19 cellular contexts compared by ENCODE assay signal in the genomic region with DNA sequence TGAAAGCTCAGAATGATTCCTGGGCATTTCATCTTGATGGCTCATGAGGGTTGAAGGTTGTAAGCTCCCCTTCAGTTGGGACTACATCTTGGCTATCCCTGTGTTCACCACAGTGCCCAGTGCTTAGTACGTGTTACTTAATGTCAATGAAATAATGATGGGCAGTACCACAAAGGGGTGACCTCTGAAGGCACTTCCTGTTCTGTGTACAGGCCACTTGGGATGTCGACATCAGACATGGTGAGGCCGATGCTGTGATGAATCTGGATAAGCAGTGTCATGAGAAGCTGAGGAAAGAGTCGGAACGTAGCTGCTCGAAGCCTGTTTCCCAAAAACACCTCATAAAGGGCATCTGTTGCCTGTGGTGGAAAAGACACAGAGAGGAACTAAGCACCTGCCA. TPM values are rescaled to one million over a fixed set of nuclear protein-coding genes. Genes with fewer than 3 reads are reported as not detected.
DNase-seq lines count a peak whose midpoint lies in the region; ATAC-seq, FAIRE-seq and TF ChIP-seq lines count a peak whose summit lies in the region.
"Had no signal": no experiment of that assay in that cellular context is flagged by ENCODE, and none has a peak within 500 bp of the region (broad histone marks: within the 10 kb centered on the region; RNA-seq: fewer than 3 reads in every experiment).

No MANE protein-coding gene starts in this region.

- ATAC-seq in K562 (no peak), HG02678 (IDR thresholded peaks at IDR 0.05; ENCODE audit: unreplicated experiment) (no peak), HG02763 (IDR thresholded peaks at IDR 0.05; ENCODE audit: unreplicated experiment) (no peak)
- ATAC-seq: PC-3 had no signal

- H3K9me3 ChIP-seq in K562 (replicated peaks; ENCODE audit: control insufficient read depth, insufficient read depth, low read depth, low read length): no peaks in the 10 kb centered on the region
- no peaks in the 10 kb centered on the region for H3K9me3 ChIP-seq in neutrophil
- H3K9me3 ChIP-seq: BE2C had no signal

- no peaks in the 10 kb centered on the region for H3K79me2 ChIP-seq in K562 (ENCODE audit: control insufficient read depth, insufficient read depth, low read length)

- H3K36me3 ChIP-seq in K562 (ENCODE audit: control insufficient read depth, insufficient read depth, low read length) (no peaks in the 10 kb centered on the region), neutrophil (no peaks in the 10 kb centered on the region)
- H3K36me3 ChIP-seq: BE2C had no signal

- no peaks in the 10 kb centered on the region for H4K20me1 ChIP-seq in K562 (replicated peaks; ENCODE audit: control insufficient read depth, insufficient read depth, low read length)

- H3K4me3 ChIP-seq in HL-60 (replicated peaks; ENCODE audit: insufficient read depth, low read length): no peak overlapping the region
- H3K4me3 ChIP-seq in NB4 (ENCODE audit: low read depth, low read length): no peak overlapping the region
- H3K4me3 ChIP-seq in K562: no peak overlapping the region
- no peak overlapping the region for H3K4me3 ChIP-seq in neutrophil (ENCODE audit: low read depth in 1 of 2, low read length in 1 of 2)

- TF ChIP-seq EP300 in K562 (IDR thresholded peaks at IDR 0.05; ENCODE audit: low read length): no peak

- no peaks in the 10 kb centered on the region for H3K4me1 ChIP-seq in K562 (replicated peaks in 1 of 2; ENCODE audit: control insufficient read depth in 2 of 2, insufficient read depth in 2 of 2, low read length in 2 of 2)
- peaks cover 8 to 10% of the 10 kb centered on the region in 2 experiments for H3K4me1 ChIP-seq in neutrophil (ENCODE audit: control insufficient read depth in 1 of 2, insufficient read depth in 1 of 2, low read depth in 1 of 2, low read length in 1 of 2)
- H3K4me1 ChIP-seq: BE2C had no signal

- H3K27ac ChIP-seq in HL-60 (replicated peaks): no peak overlapping the region
- H3K27ac ChIP-seq in K562 (ENCODE audit: extremely low read depth, low read depth, low read length): no peak overlapping the region
- H3K27ac ChIP-seq in neutrophil: peak overlapping the region; percentile 69

- no peak overlapping the region for H3K9ac ChIP-seq in K562 (ENCODE audit: insufficient read depth in 1 of 2, low read depth in 2 of 2, low read length in 2 of 2)

- TF ChIP-seq RAD21 in K562 (CRISPR knock-in tag; conservative IDR thresholded peaks at IDR 0.05 in 1 of 2, IDR thresholded peaks at IDR 0.05 in 1 of 2): no peak

- H3K4me2 ChIP-seq in K562 (ENCODE audit: insufficient read depth, low read length): no peak overlapping the region

- CTCF ChIA-PET in K562 (lab: Yijun Ruan, JAX; ENCODE audit: low intra/inter-chr PET ratio): no interaction called here

- peak; percentile 32 for FAIRE-seq in K562 (lab: Jason Lieb, UNC)

- H3K27me3 ChIP-seq in HL-60 (ENCODE audit: insufficient read depth, poor library complexity, severe bottlenecking) (no peaks in the 10 kb centered on the region), K562 (ENCODE audit: control insufficient read depth in 2 of 2, insufficient read depth in 2 of 2, low read length in 2 of 2) (no peaks in the 10 kb centered on the region; a peak in 2 of 5 replicates), neutrophil (no peaks in the 10 kb centered on the region)
- H3K27me3 ChIP-seq: BE2C had no signal

- BruUV-seq in K562 (replicated peaks; lab: Mats Ljungman, UMichigan): no TSS peak

- 28% methylated on average over 6 of the region's 6 CpGs for WGBS in K562 (ENCODE audit: insufficient coverage, low coverage, missing lambda C conversion rate)

- TF ChIP-seq CTCF in HL-60 (IDR thresholded peaks at IDR 0.05; ENCODE audit: insufficient read depth, low read length) (no peak), NB4 (IDR thresholded peaks at IDR 0.05; ENCODE audit: low read depth, low read length) (no peak), K562 (IDR thresholded peaks at IDR 0.05 in 2 of 3, conservative IDR thresholded peaks at IDR 0.05 in 1 of 3; ENCODE audit: insufficient read depth in 2 of 3, low read depth in 1 of 3, low read length in 3 of 3) (no peak), neutrophil (IDR thresholded peaks at IDR 0.05) (no peak)

- H3K9me1 ChIP-seq in K562 (ENCODE audit: control insufficient read depth, insufficient read depth, low read length): no peaks in the 10 kb centered on the region

- peak overlapping the region; percentile 44; the same call in 1 of the 2 replicates for H2AFZ ChIP-seq in K562 (ENCODE audit: low read depth, low read length)

- DNase-seq in HL-60 (ENCODE audit: low read depth in 1 of 2, low spot score in 1 of 2) (peak; percentile 38 to 47), NB4 (ENCODE audit: low read depth) (peak; percentile 66), K562 (ENCODE audit: extremely low read depth in 1 of 4, low spot score in 3 of 4) (no peak), dedifferentiated amniotic fluid mesenchymal stem cell (ENCODE audit: extremely low spot score) (no peak), NCI-H1092 treated with DMSO at 0.1 percent for 48 hours (lab: John Stamatoyannopoulos, UW) (no peak)
- DNase-seq: ACHN; BE2C; CD8-positive, alpha-beta memory T cell; GOT3; HFFc6; NCI-H1105 treated with DMSO at 0.1 percent for 48 hours; NCI-H1930; NCI-H2171 treated with DMSO at 0.1 percent for 48 hours; NCI-H510A; PC-3; T-helper 1 cell had no signal

- TF ChIP-seq POLR2A in NB4 (IDR thresholded peaks at IDR 0.05; ENCODE audit: extremely low read depth, insufficient read length): no peak
- TF ChIP-seq POLR2A in K562 (conservative IDR thresholded peaks at IDR 0.05): no peak

- in situ Hi-C loops in K562 (cut with MboI): no loop called here

- POLR2A ChIA-PET in K562 (lab: Yijun Ruan, JAX): interaction anchor here (0.9 to 1.2 kb wide), 2 partner anchors 14 to 28 kb away, joined by 3 read pairs; no protein-coding TSS in a partner anchor

- intact Hi-C loops in K562 (cut with micrococcal nuclease): no loop called here

TF ChIP-seq in K562, 482 proteins besides CTCF, POLR2A, EP300 and RAD21 (continues in another document):
- TF ChIP-seq ZNF263 (CRISPR knock-in tag; IDR thresholded peaks at IDR 0.05; ENCODE audit: borderline replicate concordance) (no peak), PTBP1 (IDR thresholded peaks at IDR 0.05; ENCODE audit: low read depth, low read length) (no peak)

RNA-seq across cellular contexts. Expression of a gene that starts 27.6 kb away (rescaled TPM):
- total RNA-seq in K562 (2011; cell fraction: chromatin; rRNA removed; ENCODE audit: low replicate concordance): 34.8 and 94.2 TPM in 2 replicates
- 42.8 and 43.9 TPM in 2 replicates for total RNA-seq in K562 (2011; cell fraction: nucleolus; rRNA removed)
- 23.1 and 23.4 TPM in 2 replicates for total RNA-seq in K562 (2011; cell fraction: nucleoplasm; rRNA removed)
- total RNA-seq in K562 (2014; rRNA removed): 14.8 and 69.6 TPM in 2 replicates
- total RNA-seq in K562 (2014; rRNA removed; fragmentation: Illumina TruSeq; extraction: Trizol): 25.9 and 30.5 TPM in 2 replicates
- 19.9 and 21.2 TPM in 2 replicates for total RNA-seq in K562 (2015; rRNA removed; fragmentation: Illumina TruSeq; extraction: Trizol)
- total RNA-seq in K562 (2021): 23.0 and 25.6 TPM in 2 replicates
- polyA plus RNA-seq in K562 (2011; rRNA removed): 11.1 and 15.6 TPM in 2 replicates
- polyA plus RNA-seq in K562 (2011; cell fraction: cytosol; rRNA removed): 5.2 and 5.4 TPM in 2 replicates
- 8.9 and 14.7 TPM in 2 replicates for polyA plus RNA-seq in K562 (2011; cell fraction: nucleus; rRNA removed)
- 10.0 and 13.2 TPM in 2 replicates for polyA plus RNA-seq in K562 (2012)
- 17.5 and 20.5 TPM in 2 replicates for polyA plus RNA-seq in K562 (2014; fragmentation: Illumina TruSeq; extraction: Trizol)
- polyA plus RNA-seq in K562 (2014; fragmentation: Nextera tagmentation; extraction: Ambion mirVana): 1 to 10 TPM; 4.0 to 4.3 TPM
- polyA plus RNA-seq in K562 (2014; rRNA removed): 9.5 and 11.1 TPM in 2 replicates
- polyA minus RNA-seq in K562 (2011; rRNA and poly(A)+ RNA removed): 25.2 and 27.0 TPM in 2 replicates
- polyA minus RNA-seq in K562 (2011; cell fraction: cytosol; rRNA and poly(A)+ RNA removed): 5.9 and 21.0 TPM in 2 replicates
- polyA minus RNA-seq in K562 (2011; cell fraction: nucleus; rRNA and poly(A)+ RNA removed): 33.5 and 38.2 TPM in 2 replicates

RNA-seq across cellular contexts. Expression of a gene that starts 55.7 kb away (rescaled TPM):
- total RNA-seq in K562 (2011; cell fraction: chromatin; rRNA removed; ENCODE audit: low replicate concordance): 199 and 338 TPM in 2 replicates
- 617 and 635 TPM in 2 replicates for total RNA-seq in K562 (2011; cell fraction: nucleolus; rRNA removed)
- total RNA-seq in K562 (2011; cell fraction: nucleoplasm; rRNA removed): 415 and 481 TPM in 2 replicates
- total RNA-seq in K562 (2014; rRNA removed) (168 and 219 TPM in 2 replicates), K562 (2014; rRNA removed; fragmentation: Illumina TruSeq; extraction: Trizol) (255 and 266 TPM in 2 replicates), K562 (2015; rRNA removed; fragmentation: Illumina TruSeq; extraction: Trizol) (334 and 390 TPM in 2 replicates), K562 (2021) (235 and 236 TPM in 2 replicates)
- polyA plus RNA-seq in K562 (2011; rRNA removed) (421 and 458 TPM in 2 replicates), K562 (2014; fragmentation: Illumina TruSeq; extraction: Trizol) (325 TPM in 2 replicates), K562 (2014; fragmentation: Nextera tagmentation; extraction: Ambion mirVana) (100 to 1,000 TPM; 487 to 548 TPM), K562 (2014; rRNA removed) (186 and 201 TPM in 2 replicates)
- polyA plus RNA-seq in K562 (2011; cell fraction: cytosol; rRNA removed): 436 and 437 TPM in 2 replicates
- 243 and 268 TPM in 2 replicates for polyA plus RNA-seq in K562 (2011; cell fraction: nucleus; rRNA removed)
- polyA plus RNA-seq in K562 (2012): 288 and 388 TPM in 2 replicates
- polyA minus RNA-seq in K562 (2011; rRNA and poly(A)+ RNA removed): 373 and 436 TPM in 2 replicates
- 302 and 328 TPM in 2 replicates for polyA minus RNA-seq in K562 (2011; cell fraction: cytosol; rRNA and poly(A)+ RNA removed)
- 75.8 and 117 TPM in 2 replicates for polyA minus RNA-seq in K562 (2011; cell fraction: nucleus; rRNA and poly(A)+ RNA removed)

RNA-seq across cellular contexts. Expression of a gene that starts 55.9 kb away (rescaled TPM):
- total RNA-seq in K562 (2011; cell fraction: chromatin; rRNA removed; ENCODE audit: low replicate concordance): 1.4 and 3.1 TPM in 2 replicates
- 0.92 and 1.3 TPM in 2 replicates for total RNA-seq in K562 (2011; cell fraction: nucleolus; rRNA removed)
- 0.46 and 0.95 TPM in 2 replicates for total RNA-seq in K562 (2011; cell fraction: nucleoplasm; rRNA removed)
- 0.90 and 1.00 TPM in 2 replicates for total RNA-seq in K562 (2014; rRNA removed)
- 0.67 and 1.1 TPM in 2 replicates for total RNA-seq in K562 (2014; rRNA removed; fragmentation: Illumina TruSeq; extraction: Trizol)
- 0.68 and 0.76 TPM in 2 replicates for total RNA-seq in K562 (2015; rRNA removed; fragmentation: Illumina TruSeq; extraction: Trizol)
- total RNA-seq in K562 (2021): 0.78 and 0.85 TPM in 2 replicates
- polyA plus RNA-seq in K562 (2011; rRNA removed): 0.50 and 1.0 TPM in 2 replicates
- 0.60 and 1.0 TPM in 2 replicates for polyA plus RNA-seq in K562 (2011; cell fraction: cytosol; rRNA removed)
- 1.1 TPM in 2 replicates for polyA plus RNA-seq in K562 (2011; cell fraction: nucleus; rRNA removed)
- polyA plus RNA-seq in K562 (2012): 0.62 and 0.81 TPM in 2 replicates
- 1.1 and 1.5 TPM in 2 replicates for polyA plus RNA-seq in K562 (2014; fragmentation: Illumina TruSeq; extraction: Trizol)
- polyA plus RNA-seq in K562 (2014; fragmentation: Nextera tagmentation; extraction: Ambion mirVana): under 1 TPM; 0.21 to 0.41 TPM
- polyA plus RNA-seq in K562 (2014; rRNA removed): 1.2 and 1.5 TPM in 2 replicates
- 1.2 and 1.7 TPM in 2 replicates for polyA minus RNA-seq in K562 (2011; rRNA and poly(A)+ RNA removed)
- polyA minus RNA-seq in K562 (2011; cell fraction: cytosol; rRNA and poly(A)+ RNA removed): 0.86 TPM in 1 of 2 replicates, not detected in the other
- polyA minus RNA-seq in K562 (2011; cell fraction: nucleus; rRNA and poly(A)+ RNA removed): 0.40 and 2.1 TPM in 2 replicates

Comparison
In these comparisons a context has a peak if more than half of its experiments do, and no peak if none do; other contexts are left out.
1. DNase-seq: peak in HL-60 (2 of 2) and NB4 (single experiment); none in K562 (0 of 4), dedifferentiated amniotic fluid mesenchymal stem cell (single experiment) and NCI-H1092 treated with DMSO at 0.1 percent for 48 hours (single experiment).